ENCODE assay signal across 8 cellular contexts in the genomic region with DNA sequence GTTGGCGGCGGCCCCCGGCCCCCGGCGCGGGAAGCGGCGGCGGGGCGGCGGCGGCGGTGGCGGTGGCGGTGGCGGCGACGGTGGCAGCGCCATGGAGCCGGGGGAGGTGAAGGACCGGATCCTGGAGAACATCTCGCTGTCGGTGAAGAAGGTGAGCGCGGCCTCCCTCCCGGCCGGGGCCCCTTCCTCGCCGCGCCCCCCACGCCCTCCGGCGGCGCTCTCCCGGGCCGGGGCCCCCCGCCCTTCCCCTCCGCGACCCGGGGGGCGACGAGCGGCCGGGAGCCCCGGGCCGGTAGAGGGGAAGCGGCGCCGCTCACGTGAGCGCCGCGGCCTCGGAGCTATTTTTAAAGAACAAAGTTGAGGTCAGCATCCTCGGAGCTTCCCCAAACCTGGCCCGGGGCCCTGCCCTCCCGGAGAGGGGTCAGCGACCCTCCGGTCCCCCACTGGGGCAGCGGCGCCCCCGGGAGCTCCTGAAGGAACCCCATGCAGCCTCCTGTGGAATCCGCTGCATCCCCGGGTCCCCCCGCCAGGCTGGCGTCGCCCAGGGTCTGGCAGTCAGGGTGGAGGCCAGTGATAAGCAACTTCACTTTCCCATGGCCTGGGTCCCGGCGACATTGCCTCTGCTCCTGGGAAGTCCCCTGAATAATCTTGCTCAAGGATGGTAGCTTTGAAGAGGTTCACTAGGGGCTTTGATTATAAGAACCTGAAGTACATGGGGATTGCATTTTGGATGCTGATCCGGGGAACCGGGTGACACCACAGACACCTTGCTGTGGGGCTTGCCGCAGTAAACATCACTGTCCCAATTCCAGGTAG. TPM values are rescaled to one million over a fixed set of nuclear protein-coding genes. Genes with fewer than 3 reads are reported as not detected.
DNase-seq lines count a peak whose midpoint lies in the region; ATAC-seq and TF ChIP-seq lines count a peak whose summit lies in the region.

No MANE protein-coding gene starts in this region.

- H3K9me3 Mint-ChIP-seq in brain = peaks cover 0 to 11% (median 4%) of the 10 kb centered on the region in 5 experiments

- TF ChIP-seq CTCF in brain (conservative IDR thresholded peaks at IDR 0.05) = no peak

- ATAC-seq in HG02642 (IDR thresholded peaks at IDR 0.05; ENCODE audit: poor library complexity, unreplicated experiment) (peak; percentile 39), SK-N-SH treated with all-trans-retinoic acid at 6 μM for 48 hours (peak; percentile 68), GM21526 (IDR thresholded peaks at IDR 0.05; ENCODE audit: low FRiP score, unreplicated experiment) (no peak), GM18870 (IDR thresholded peaks at IDR 0.05; ENCODE audit: unreplicated experiment) (no peak)

- peaks cover 25% of the 10 kb centered on the region for H3K4me1 Mint-ChIP-seq in brain

- H3K27me3 Mint-ChIP-seq in brain = peaks cover 5% of the 10 kb centered on the region

- H3K27ac Mint-ChIP-seq in brain = peak overlapping the region; percentile 83 to 97 (median 94)

- peaks cover 30% of the 10 kb centered on the region for H3K36me3 Mint-ChIP-seq in brain

- peak overlapping the region; percentile 91 to 96 (median 92) for H3K4me3 Mint-ChIP-seq in brain

- DNase-seq in ELF-1 (ENCODE audit: low read depth, low spot score) (peak; percentile 57), iPS-NIHi11 (ENCODE audit: low spot score) (peak; percentile 72)
- peak; percentile 26 for DNase-seq in stimulated activated CD4-positive, alpha-beta T cell treated with anti-CD3 and anti-CD28 coated beads, Interleukin-12 subunit alpha, Interleukin-12 subunit beta, amount 100 ng/mL, for 4 hours

TF ChIP-seq in SK-N-SH treated with all-trans-retinoic acid at 6 μM for 48 hours, 23 proteins besides CTCF, POLR2A, EP300 and RAD21:
- TF ChIP-seq ISL1 (CRISPR knock-in tag; IDR thresholded peaks at IDR 0.05) (no peak), SNAI2 (CRISPR knock-in tag; IDR thresholded peaks at IDR 0.05) (no peak), ZFP30 (CRISPR knock-in tag; IDR thresholded peaks at IDR 0.05) (no peak), ZC3H10 (CRISPR knock-in tag; IDR thresholded peaks at IDR 0.05) (no peak), ZNF565 (CRISPR knock-in tag; conservative IDR thresholded peaks at IDR 0.05; ENCODE audit: low read depth) (no peak), BACH2 (CRISPR knock-in tag; IDR thresholded peaks at IDR 0.05; ENCODE audit: borderline replicate concordance) (no peak), ZNF70 (CRISPR knock-in tag; IDR thresholded peaks at IDR 0.05) (no peak)

RNA-seq across cellular contexts. Expression of a gene that starts 0.6 kb away (rescaled TPM):
- 91.6 TPM for polyA plus RNA-seq in brain (ENCODE audit: insufficient read depth, low read depth, low replicate concordance)

RNA-seq across cellular contexts. Expression of a gene that starts 51.4 kb away (rescaled TPM):
- polyA plus RNA-seq in brain (ENCODE audit: insufficient read depth, low read depth, low replicate concordance) = 3.9 TPM

RNA-seq across cellular contexts. Expression of a gene that starts 57.6 kb away (rescaled TPM):
- not detected for polyA plus RNA-seq in brain (ENCODE audit: insufficient read depth, low read depth, low replicate concordance)

Comparison
In these comparisons a context has a peak if more than half of its experiments do, and no peak if none do; other contexts are left out.
1. ATAC-seq: peak in HG02642 (single experiment) and SK-N-SH treated with all-trans-retinoic acid at 6 μM for 48 hours (single experiment); none in GM21526 (single experiment) and GM18870 (single experiment).
2. Peak in every context shown above with its lines, with median percentiles within 50 percentile points of each other: DNase-seq.